Comparison of ENCODE assay signal across 8 cellular contexts in genomic region chr5:177494356-177495195, GRCh38. TPM values are rescaled to one million over a fixed set of nuclear protein-coding genes. Genes with fewer than 3 reads are reported as not detected.
A peak's percentile ranks its signal among the peaks of the same experiment; 100 is the strongest.
DNase-seq lines count a peak whose midpoint lies in the region; ATAC-seq and FAIRE-seq lines count a peak whose summit lies in the region.

No MANE protein-coding gene starts in this region.

- DNase-seq in activated naive CD4-positive, alpha-beta T cell treated with anti-CD3 and anti-CD28 coated beads for 36 hours = peak; percentile 67
- no peak for DNase-seq in activated naive CD4-positive, alpha-beta T cell treated with anti-CD3 and anti-CD28 coated beads, Interleukin-2, amount 50 U/mL, for 16 hours
- DNase-seq in RPMI8226 = peak; percentile 63
- DNase-seq in dedifferentiated amniotic fluid mesenchymal stem cell (ENCODE audit: extremely low spot score) = peak; percentile 78
- DNase-seq in mesenchymal stem cell = peak; percentile 94
- DNase-seq in GM19239 (ENCODE audit: insufficient read length, low spot score) = no peak

- H3K23ac ChIP-seq in mesenchymal stem cell (ENCODE audit: low read length in 2 of 2) = no peak overlapping the region

- CTCF ChIA-PET in activated naive CD4-positive, alpha-beta T cell treated with anti-CD3 and anti-CD28 coated beads for 36 hours (lab: Charles Lee) = interaction anchor here (0.7 to 3.2 kb wide), 5 partner anchors 37 to 104 kb away, joined by 3 to 14 read pairs (median 3); no protein-coding TSS in a partner anchor

- peak overlapping the region; percentile 90 for H2AK5ac ChIP-seq in mesenchymal stem cell (ENCODE audit: low read length, severe bottlenecking)

- H3K27ac ChIP-seq in mesenchymal stem cell (ENCODE audit: low read length, poor library complexity, severe bottlenecking) (peak overlapping the region; percentile 99), urinary bladder (ENCODE audit: low read depth) (peak overlapping the region; percentile 82)

- H3K4ac ChIP-seq in mesenchymal stem cell (ENCODE audit: low read depth in 1 of 2, low read length in 2 of 2) = peak overlapping the region; percentile 49 to 81

- no peak overlapping the region for H3K4me3 Mint-ChIP-seq in activated naive CD4-positive, alpha-beta T cell treated with anti-CD3 and anti-CD28 coated beads for 36 hours

- peak overlapping the region; percentile 79 for H3K27ac Mint-ChIP-seq in activated naive CD4-positive, alpha-beta T cell treated with anti-CD3 and anti-CD28 coated beads for 36 hours

- peak overlapping the region; percentile 62 for H3K4me2 ChIP-seq in mesenchymal stem cell (ENCODE audit: low read length, poor library complexity, severe bottlenecking)

- H2BK5ac ChIP-seq in mesenchymal stem cell (ENCODE audit: low read depth, low read length, poor library complexity, severe bottlenecking) = peak overlapping the region; percentile 99

- peaks cover 10% of the 10 kb centered on the region for H3K27me3 Mint-ChIP-seq in activated naive CD4-positive, alpha-beta T cell treated with anti-CD3 and anti-CD28 coated beads for 36 hours (ENCODE audit: low read depth)

- H2BK15ac ChIP-seq in mesenchymal stem cell (ENCODE audit: low read depth, poor library complexity, severe bottlenecking) = peak overlapping the region; percentile 73

- H4K8ac ChIP-seq in mesenchymal stem cell (ENCODE audit: low read length) = peak overlapping the region; percentile 67

- H2BK120ac ChIP-seq in mesenchymal stem cell (ENCODE audit: low read depth, low read length) = peak overlapping the region; percentile 90

- peak overlapping the region; percentile 94 for H3K9ac ChIP-seq in mesenchymal stem cell (ENCODE audit: low read length)

- H4K91ac ChIP-seq in mesenchymal stem cell (ENCODE audit: low read length) = peak overlapping the region; percentile 87

- H3K36me3 ChIP-seq in mesenchymal stem cell (ENCODE audit: control insufficient read depth in 1 of 2, insufficient read depth in 2 of 2, low read depth in 1 of 2, low read length in 2 of 2) = peaks cover 49 to 57% of the 10 kb centered on the region in 2 experiments
- no peaks in the 10 kb centered on the region for H3K36me3 ChIP-seq in urinary bladder (ENCODE audit: insufficient read depth)

- H3K18ac ChIP-seq in mesenchymal stem cell (ENCODE audit: low read depth in 1 of 2, low read length in 2 of 2) = peak overlapping the region; percentile 82 to 83

- no peak for ATAC-seq in GM21367 (IDR thresholded peaks at IDR 0.05; ENCODE audit: unreplicated experiment)

- intact Hi-C loops in activated naive CD4-positive, alpha-beta T cell treated with anti-CD3 and anti-CD28 coated beads for 36 hours (cut with micrococcal nuclease) = no loop called here

- H3K9me3 ChIP-seq in mesenchymal stem cell (ENCODE audit: control insufficient read depth, low read length) = no peaks in the 10 kb centered on the region

- 5% methylated on average over 6 of the region's 11 CpGs for WGBS in mesenchymal stem cell
- 19% methylated on average over 11 of the region's 11 CpGs for WGBS in urinary bladder

- peaks cover 32% of the 10 kb centered on the region for H3K4me1 Mint-ChIP-seq in activated naive CD4-positive, alpha-beta T cell treated with anti-CD3 and anti-CD28 coated beads for 36 hours (ENCODE audit: low read depth)

- H3K27me3 ChIP-seq in mesenchymal stem cell (ENCODE audit: control insufficient read depth in 1 of 2, insufficient read depth in 1 of 2, low read length in 2 of 2) = no peaks in the 10 kb centered on the region

- H2AFZ ChIP-seq in mesenchymal stem cell (ENCODE audit: low read depth, low read length) = no peak overlapping the region

- H2BK12ac ChIP-seq in mesenchymal stem cell (ENCODE audit: low read length in 2 of 2) = peak overlapping the region; percentile 69 to 87

- H3K4me3 ChIP-seq in mesenchymal stem cell (ENCODE audit: insufficient read depth in 1 of 2, low read depth in 1 of 2, low read length in 2 of 2) (peak overlapping the region; percentile 15 to 80), urinary bladder (ENCODE audit: low read depth, low read length) (no peak overlapping the region)

- FAIRE-seq in GM19239 (lab: Jason Lieb, UNC) = no peak

- H3K36me3 Mint-ChIP-seq in activated naive CD4-positive, alpha-beta T cell treated with anti-CD3 and anti-CD28 coated beads for 36 hours (ENCODE audit: low read depth) = peaks cover 3% of the 10 kb centered on the region

- H3K14ac ChIP-seq in mesenchymal stem cell (ENCODE audit: low read length in 2 of 2) = peak overlapping the region in 1 of 2 experiments; percentile 82

- no peaks in the 10 kb centered on the region for H3K9me3 Mint-ChIP-seq in activated naive CD4-positive, alpha-beta T cell treated with anti-CD3 and anti-CD28 coated beads for 36 hours

- H3K79me1 ChIP-seq in mesenchymal stem cell (replicated peaks; ENCODE audit: low read length, poor library complexity, severe bottlenecking) = peaks cover 7% of the 10 kb centered on the region

- H3K4me1 ChIP-seq in mesenchymal stem cell (ENCODE audit: control insufficient read depth, insufficient read depth, low read depth, low read length) (peaks cover 60% of the 10 kb centered on the region), urinary bladder (ENCODE audit: insufficient read depth) (no peaks in the 10 kb centered on the region)

RNA-seq across cellular contexts. Expression of gene PDLIM7, which starts 2.8 kb away (rescaled TPM):
- total RNA-seq in activated naive CD4-positive, alpha-beta T cell treated with anti-CD3 and anti-CD28 coated beads for 36 hours = 10 to 100 TPM; 41.2 to 42.2 TPM
- polyA plus RNA-seq in mesenchymal stem cell (2013, experiment 1 of 2) = 221 TPM
- 213 TPM for polyA plus RNA-seq in mesenchymal stem cell (2013, experiment 2 of 2)
- 102 TPM for total RNA-seq in urinary bladder
- 728 TPM for polyA plus RNA-seq in urinary bladder

RNA-seq across cellular contexts. Expression of gene DOK3, which starts 15.1 kb away (rescaled TPM):
- total RNA-seq in activated naive CD4-positive, alpha-beta T cell treated with anti-CD3 and anti-CD28 coated beads for 36 hours = 1 to 10 TPM in 1 of 2 experiments, under 1 TPM in 1; 0.37 to 1.3 TPM
- polyA plus RNA-seq in mesenchymal stem cell (2013, experiment 1 of 2) = 1.3 TPM
- 1.4 TPM for polyA plus RNA-seq in mesenchymal stem cell (2013, experiment 2 of 2)
- total RNA-seq in urinary bladder = 2.9 TPM
- polyA plus RNA-seq in urinary bladder = 8.5 TPM

RNA-seq across cellular contexts. Expression of gene DBN1, which starts 21.1 kb away (rescaled TPM):
- 10 to 100 TPM; 20.8 to 22.4 TPM for total RNA-seq in activated naive CD4-positive, alpha-beta T cell treated with anti-CD3 and anti-CD28 coated beads for 36 hours
- 149 TPM for polyA plus RNA-seq in mesenchymal stem cell (2013, experiment 1 of 2)
- polyA plus RNA-seq in mesenchymal stem cell (2013, experiment 2 of 2) = 150 TPM
- 53.9 TPM for total RNA-seq in urinary bladder
- 96.5 TPM for polyA plus RNA-seq in urinary bladder

RNA-seq across cellular contexts. Expression of gene DDX41, which starts 22.2 kb away (rescaled TPM):
- 100 to 1,000 TPM; 142 to 147 TPM for total RNA-seq in activated naive CD4-positive, alpha-beta T cell treated with anti-CD3 and anti-CD28 coated beads for 36 hours
- polyA plus RNA-seq in mesenchymal stem cell (2013, experiment 1 of 2) = 45.5 TPM
- 41.7 TPM for polyA plus RNA-seq in mesenchymal stem cell (2013, experiment 2 of 2)
- 27.4 TPM for total RNA-seq in urinary bladder
- polyA plus RNA-seq in urinary bladder = 65.6 TPM

RNA-seq across cellular contexts. Expression of gene PRR7, which starts 48.0 kb away (rescaled TPM):
- 1 to 10 TPM; 7.4 to 8.2 TPM for total RNA-seq in activated naive CD4-positive, alpha-beta T cell treated with anti-CD3 and anti-CD28 coated beads for 36 hours
- polyA plus RNA-seq in mesenchymal stem cell (2013, experiment 1 of 2) = 8.6 TPM
- 7.8 TPM for polyA plus RNA-seq in mesenchymal stem cell (2013, experiment 2 of 2)
- total RNA-seq in urinary bladder = 0.58 TPM
- 2.4 TPM for polyA plus RNA-seq in urinary bladder

Comparison
In these comparisons a context has a peak if more than half of its experiments do, and no peak if none do; other contexts are left out.
1. DNase-seq: peak in activated naive CD4-positive, alpha-beta T cell treated with anti-CD3 and anti-CD28 coated beads for 36 hours (single experiment), RPMI8226 (single experiment), dedifferentiated amniotic fluid mesenchymal stem cell (single experiment) and mesenchymal stem cell (single experiment); none in activated naive CD4-positive, alpha-beta T cell treated with anti-CD3 and anti-CD28 coated beads, Interleukin-2, amount 50 U/mL, for 16 hours (single experiment) and GM19239 (single experiment).